12 cellular contexts compared by ENCODE assay signal in genomic region chr2:54465143-54465542, GRCh38.
"Had no signal": no experiment of that assay in that cellular context is flagged by ENCODE, and none has a peak within 500 bp of the region (broad histone marks: within the 10 kb centered on the region; RNA-seq: fewer than 3 reads in every experiment).

No MANE protein-coding gene starts in this region.

- DNase-seq: activated effector memory CD4-positive, alpha-beta T cell treated with Interleukin-2 at 50 U/mL for 16 hours; activated T-cell treated with anti-CD3 and anti-CD28 coated beads, Interleukin-2, amount 50 U/mL, for 1 hour; cerebellar nuclear complex; foreskin keratinocyte; kidney; natural killer cell; SW 1271; uterus had no signal

- ATAC-seq: activated CD4-positive, CD25-positive, alpha-beta regulatory T cell treated with anti-CD3 and anti-CD28 coated beads, Interleukin-2, amount 50 U/mL, for 24 hours; esophagus mucosa; foreskin keratinocyte; natural killer cell had no signal

- H3K27ac ChIP-seq: foreskin keratinocyte, SJSA1 had no signal

- H3K27me3 ChIP-seq: SJSA1, uterus had no signal

- H3K36me3 ChIP-seq: uterus had no signal

- FAIRE-seq: kidney had no signal

- H3K4me1 ChIP-seq: foreskin keratinocyte had no signal

- H3K4me3 ChIP-seq: lung, SJSA1, uterus had no signal

- H3K9me3 ChIP-seq: SJSA1, uterus had no signal
